Comparison of ENCODE assay signal across 16 cellular contexts in genomic region chr16:86002178-86002577, GRCh38.
A peak's percentile ranks its signal among the peaks of the same experiment; 100 is the strongest.
DNase-seq lines count a peak whose midpoint lies in the region; ATAC-seq and TF ChIP-seq lines count a peak whose summit lies in the region.
"Had no signal": no experiment of that assay in that cellular context is flagged by ENCODE, and none has a peak within 500 bp of the region (broad histone marks: within the 10 kb centered on the region; RNA-seq: fewer than 3 reads in every experiment).

No MANE protein-coding gene starts in this region.

- H3K27ac ChIP-seq in left lung: no peak overlapping the region
- H3K27ac ChIP-seq: neural progenitor cell, skin epidermis had no signal

- in situ Hi-C loops in GM18951 (cut with MboI; ENCODE audit: low sequenced_read_pairs, unreplicated experiment): no loop called here

- DNase-seq in natural killer cell treated with Interleukin-12 subunit alpha and Interleukin-12 subunit beta and Interleukin-15 and Interleukin-18, amount 100 ng/mL, for 72 hours (ENCODE audit: low spot score): peak; percentile 25
- DNase-seq in left lung (no peak), epidermal melanocyte (ENCODE audit: insufficient read length, low spot score) (no peak), NCI-H2081 treated with DMSO at 0.1 percent for 48 hours (lab: John Stamatoyannopoulos, UW) (no peak)
- DNase-seq: activated CD8-positive, alpha-beta memory T cell treated with anti-CD3 and anti-CD28 coated beads, Interleukin-2, amount 10 ng/mL, durations not matched to agents 7 days and 5 days; CD8-positive, alpha-beta T cell; GF-D8; NCI-H1105; NCI-H510A; RPMI8226 had no signal

- intact Hi-C loops in left lung (cut with DNase I): no loop called here

- no peaks in the 10 kb centered on the region for H3K4me1 ChIP-seq in left lung
- H3K4me1 ChIP-seq: neural progenitor cell had no signal

- H3K9me3 Mint-ChIP-seq in natural killer cell treated with Interleukin-12 subunit alpha and Interleukin-12 subunit beta and Interleukin-15 and Interleukin-18, amount 100 ng/mL, for 72 hours: no peaks in the 10 kb centered on the region
- H3K9me3 Mint-ChIP-seq: activated naive CD4-positive, alpha-beta T cell treated with anti-CD3 and anti-CD28 coated beads, Interleukin-2, amount 50 U/mL, for 72 hours; CD8-positive, alpha-beta T cell; neural progenitor cell had no signal

- no peaks in the 10 kb centered on the region for H3K27me3 ChIP-seq in left lung

- peak overlapping the region in 1 of 2 donors; percentile 25 for H3K27ac Mint-ChIP-seq in natural killer cell treated with Interleukin-12 subunit alpha and Interleukin-12 subunit beta and Interleukin-15 and Interleukin-18, amount 100 ng/mL, for 72 hours
- H3K27ac Mint-ChIP-seq: activated CD8-positive, alpha-beta memory T cell treated with anti-CD3 and anti-CD28 coated beads, Interleukin-2, amount 10 ng/mL, durations not matched to agents 7 days and 5 days; activated naive CD4-positive, alpha-beta T cell treated with anti-CD3 and anti-CD28 coated beads, Interleukin-2, amount 50 U/mL, for 72 hours; CD8-positive, alpha-beta T cell; neural progenitor cell had no signal

- peaks cover 0 to 4% of the 10 kb centered on the region in 2 donors for H3K27me3 Mint-ChIP-seq in natural killer cell treated with Interleukin-12 subunit alpha and Interleukin-12 subunit beta and Interleukin-15 and Interleukin-18, amount 100 ng/mL, for 72 hours

- H3K4me3 ChIP-seq in left lung: no peak overlapping the region
- H3K4me3 ChIP-seq: neural progenitor cell, skin epidermis had no signal

- ATAC-seq in GM21786 (IDR thresholded peaks at IDR 0.05; ENCODE audit: unreplicated experiment): peak; percentile 64
- ATAC-seq in HG03378 (IDR thresholded peaks at IDR 0.05; ENCODE audit: unreplicated experiment): peak; percentile 54
- no peak for ATAC-seq in natural killer cell treated with Interleukin-12 subunit alpha and Interleukin-12 subunit beta and Interleukin-15 and Interleukin-18, amount 100 ng/mL, for 72 hours
- ATAC-seq in left lung: no peak
- ATAC-seq: activated CD8-positive, alpha-beta memory T cell treated with anti-CD3 and anti-CD28 coated beads, Interleukin-2, amount 10 ng/mL, durations not matched to agents 7 days and 5 days; activated naive CD4-positive, alpha-beta T cell treated with anti-CD3 and anti-CD28 coated beads, Interleukin-2, amount 50 U/mL, for 72 hours; CD8-positive, alpha-beta T cell had no signal

- no peak for TF ChIP-seq CTCF in left lung (IDR thresholded peaks at IDR 0.05)

- TF ChIP-seq POLR2A in GM18951 (IDR thresholded peaks at IDR 0.05; ENCODE audit: extremely low read depth, insufficient read depth, insufficient read length): peak; percentile 26

- no peaks in the 10 kb centered on the region for H3K36me3 Mint-ChIP-seq in natural killer cell treated with Interleukin-12 subunit alpha and Interleukin-12 subunit beta and Interleukin-15 and Interleukin-18, amount 100 ng/mL, for 72 hours
- H3K36me3 Mint-ChIP-seq: activated naive CD4-positive, alpha-beta T cell treated with anti-CD3 and anti-CD28 coated beads, Interleukin-2, amount 50 U/mL, for 72 hours; CD8-positive, alpha-beta T cell; neural progenitor cell had no signal

- no peak overlapping the region for H3K4me3 Mint-ChIP-seq in natural killer cell treated with Interleukin-12 subunit alpha and Interleukin-12 subunit beta and Interleukin-15 and Interleukin-18, amount 100 ng/mL, for 72 hours
- H3K4me3 Mint-ChIP-seq: activated CD8-positive, alpha-beta memory T cell treated with anti-CD3 and anti-CD28 coated beads, Interleukin-2, amount 10 ng/mL, durations not matched to agents 7 days and 5 days; CD8-positive, alpha-beta T cell had no signal

- no peaks in the 10 kb centered on the region for H3K36me3 ChIP-seq in left lung
- H3K36me3 ChIP-seq: neural progenitor cell had no signal

- peaks cover 8 to 21% of the 10 kb centered on the region in 2 donors for H3K4me1 Mint-ChIP-seq in natural killer cell treated with Interleukin-12 subunit alpha and Interleukin-12 subunit beta and Interleukin-15 and Interleukin-18, amount 100 ng/mL, for 72 hours (ENCODE audit: low read depth in 2 of 2)

- no peaks in the 10 kb centered on the region for H3K9me3 ChIP-seq in left lung

Comparison
In these comparisons a context has a peak if more than half of its experiments do, and no peak if none do; other contexts are left out.
1. ATAC-seq: peak in GM21786 (single experiment) and HG03378 (single experiment); none in natural killer cell treated with Interleukin-12 subunit alpha and Interleukin-12 subunit beta and Interleukin-15 and Interleukin-18, amount 100 ng/mL, for 72 hours (0 of 2) and left lung (single experiment).